ENCODE assay signal across 14 cellular contexts in genomic region chr13:42001580-42001979, GRCh38. TPM values are rescaled to one million over a fixed set of nuclear protein-coding genes. Genes with fewer than 3 reads are reported as not detected.
DNase-seq lines count a peak whose midpoint lies in the region; ATAC-seq lines count a peak whose summit lies in the region.
"Had no signal": no experiment of that assay in that cellular context is flagged by ENCODE, and none has a peak within 500 bp of the region (broad histone marks: within the 10 kb centered on the region; RNA-seq: fewer than 3 reads in every experiment).

No MANE protein-coding gene starts in this region.

- H2BK120ac ChIP-seq in trophoblast cell (ENCODE audit: insufficient read depth, low read length, poor library complexity) = no peak overlapping the region

- no peak overlapping the region for H2BK5ac ChIP-seq in trophoblast cell (ENCODE audit: low read depth, low read length, poor library complexity)

- no peak overlapping the region for H4K8ac ChIP-seq in trophoblast cell (ENCODE audit: low read depth, low read length)

- H3K79me2 ChIP-seq in trophoblast cell (ENCODE audit: control insufficient read depth, insufficient read depth, low read length, poor library complexity) = no peaks in the 10 kb centered on the region

- WGBS in trophoblast cell (ENCODE audit: extremely low coverage, insufficient coverage, insufficient read length) = no CpG with 5 or more reads among the region's 6 CpGs

- H4K91ac ChIP-seq in trophoblast cell (ENCODE audit: low read depth, low read length) = no peak overlapping the region

- H3K4me1 ChIP-seq in trophoblast cell (ENCODE audit: control insufficient read depth in 1 of 2, insufficient read depth in 2 of 2, low read length in 2 of 2) (no peaks in the 10 kb centered on the region), SJCRH30 (no peaks in the 10 kb centered on the region)
- H3K4me1 ChIP-seq: foreskin keratinocyte, suprapubic skin had no signal

- H2AFZ ChIP-seq in trophoblast cell (ENCODE audit: insufficient read depth, low read length, poor library complexity) = no peak overlapping the region

- no peak overlapping the region for H3K4me3 ChIP-seq in trophoblast cell (ENCODE audit: low read depth, low read length)
- H3K4me3 ChIP-seq in SJCRH30 = no peak overlapping the region
- H3K4me3 ChIP-seq: SK-N-MC, suprapubic skin had no signal

- H3K79me1 ChIP-seq in trophoblast cell (ENCODE audit: low read length) = no peaks in the 10 kb centered on the region

- no peak overlapping the region for H3K27ac ChIP-seq in trophoblast cell (ENCODE audit: low read depth, low read length)
- H3K27ac ChIP-seq in SJCRH30 = no peak overlapping the region
- H3K27ac ChIP-seq: foreskin keratinocyte, SK-N-MC, suprapubic skin had no signal

- no peak overlapping the region for H3K9ac ChIP-seq in trophoblast cell (ENCODE audit: low read length)

- H3K36me3 ChIP-seq in trophoblast cell (ENCODE audit: control insufficient read depth in 1 of 2, insufficient read depth in 2 of 2, low read length in 2 of 2) = no peaks in the 10 kb centered on the region
- H3K36me3 ChIP-seq in SJCRH30 = no peaks in the 10 kb centered on the region
- H3K36me3 ChIP-seq: suprapubic skin had no signal

- no peak overlapping the region for H4K12ac ChIP-seq in trophoblast cell (ENCODE audit: low read depth, low read length)

- H3K4ac ChIP-seq in trophoblast cell (ENCODE audit: low read depth, low read length) = no peak overlapping the region

- no peak overlapping the region for H2BK12ac ChIP-seq in trophoblast cell (ENCODE audit: low read length)

- no peak overlapping the region for H3K18ac ChIP-seq in trophoblast cell (ENCODE audit: low read length)

- no peak for ATAC-seq in HG02973 (IDR thresholded peaks at IDR 0.05; ENCODE audit: unreplicated experiment)
- ATAC-seq in GM19395 (IDR thresholded peaks at IDR 0.05; ENCODE audit: unreplicated experiment) = no peak
- ATAC-seq: foreskin keratinocyte had no signal

- DNase-seq in GM04504 (ENCODE audit: low read depth) (peak; percentile 48), RKO (ENCODE audit: low spot score) (peak; percentile 4), fibroblast of peridontal ligament (ENCODE audit: extremely low read depth) (peak; percentile 80), trophoblast cell (peak; percentile 6 to 13), NCI-H1417 treated with DMSO at 0.1 percent for 48 hours (lab: John Stamatoyannopoulos, UW) (no peak), SJCRH30 (no peak)
- DNase-seq: activated CD4-positive, alpha-beta memory T cell treated with anti-CD3 and anti-CD28 coated beads for 36 hours; NCI-H2171 treated with DMSO at 0.1 percent for 48 hours; stimulated activated CD4-positive, alpha-beta T cell treated with anti-CD3 and anti-CD28 coated beads, Interleukin-4, amount 100 ng/mL, for 4 hours had no signal

- H3K14ac ChIP-seq in trophoblast cell (ENCODE audit: low read length) = no peak overlapping the region

- H3K4me2 ChIP-seq in trophoblast cell (ENCODE audit: low read length) = no peak overlapping the region

- no peak overlapping the region for H2AK5ac ChIP-seq in trophoblast cell (ENCODE audit: low read length)

- H3K23ac ChIP-seq in trophoblast cell (ENCODE audit: low read length) = no peak overlapping the region

- H3K9me3 ChIP-seq in trophoblast cell (ENCODE audit: insufficient read depth, low read depth, low read length) (no peaks in the 10 kb centered on the region), SJCRH30 (replicated peaks) (no peaks in the 10 kb centered on the region)
- H3K9me3 ChIP-seq: suprapubic skin had no signal

- H3K27me3 ChIP-seq in trophoblast cell (ENCODE audit: insufficient read depth, low read length) = no peaks in the 10 kb centered on the region
- H3K27me3 ChIP-seq in SJCRH30 = no peaks in the 10 kb centered on the region
- H3K27me3 ChIP-seq: foreskin keratinocyte had no signal

RNA-seq across cellular contexts. Expression of gene VWA8, which starts 40.7 kb away (rescaled TPM):
- polyA plus RNA-seq in trophoblast cell (2013) = 4.2 and 4.9 TPM in 2 replicates
- 11.8 and 14.8 TPM in 2 replicates for total RNA-seq in SJCRH30 (2014; rRNA removed; shearing (Covaris generic))

RNA-seq across cellular contexts. Expression of gene DGKH, which starts 46.9 kb away (rescaled TPM):
- 1.6 TPM in 2 replicates for polyA plus RNA-seq in trophoblast cell (2013)
- total RNA-seq in SJCRH30 (2014; rRNA removed; shearing (Covaris generic)) = 5.9 and 8.6 TPM in 2 replicates

Comparison
In these comparisons a context has a peak if more than half of its experiments do, and no peak if none do; other contexts are left out.
1. DNase-seq: peak in GM04504 (single experiment), RKO (single experiment), fibroblast of peridontal ligament (single experiment) and trophoblast cell (2 of 2); none in NCI-H1417 treated with DMSO at 0.1 percent for 48 hours (single experiment) and SJCRH30 (0 of 2).